In the genomic region with DNA sequence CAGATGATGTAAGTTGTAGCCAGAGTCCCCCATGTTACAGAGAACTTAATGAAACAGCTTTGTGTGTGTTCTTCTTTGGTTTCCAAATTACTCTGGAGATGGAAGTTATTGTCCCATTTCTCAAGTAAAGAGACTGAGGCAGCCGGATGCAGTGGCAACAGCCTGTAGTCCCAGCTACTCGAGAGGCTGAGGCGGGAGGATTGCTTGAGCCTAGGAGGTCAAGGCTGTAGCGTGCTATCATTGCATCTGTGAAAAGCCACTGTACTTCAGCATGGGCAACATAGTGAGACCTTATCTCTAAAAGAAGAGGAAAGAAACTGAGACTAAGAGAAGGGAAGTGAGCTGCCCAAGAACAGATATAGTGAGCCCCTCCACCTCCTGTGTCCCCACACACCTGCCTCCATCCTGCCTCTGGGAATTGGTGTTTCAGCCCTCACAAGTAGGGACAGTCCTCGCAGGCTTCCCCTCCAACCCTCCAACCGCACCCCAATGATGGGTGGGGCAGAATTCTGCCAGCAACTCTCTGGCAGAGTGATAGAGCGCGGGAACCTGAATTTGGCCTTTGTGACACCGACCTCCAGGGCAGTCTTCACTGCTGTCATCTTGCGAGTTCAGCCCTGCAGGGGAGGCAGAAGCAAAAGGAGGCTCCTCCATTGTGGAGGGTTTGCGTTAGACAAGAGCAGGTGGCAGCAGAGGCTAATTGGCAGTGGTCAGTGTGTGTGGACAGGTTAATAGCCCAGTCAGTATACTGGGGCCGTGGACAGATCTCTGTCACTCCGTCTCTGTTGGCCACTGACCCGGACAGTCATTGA, we compare ENCODE assay signal across 1 cellular context.
TF ChIP-seq lines count a peak whose summit lies in the region.

No MANE protein-coding gene starts in this region.

TF ChIP-seq in H1, 55 proteins besides CTCF, POLR2A, EP300 and RAD21:
- TF ChIP-seq SIX5 (IDR thresholded peaks at IDR 0.05; ENCODE audit: low read depth, low read length) = no peak
- TF ChIP-seq HDAC2 (IDR thresholded peaks at IDR 0.05; ENCODE audit: borderline replicate concordance in 1 of 2, low read depth in 2 of 2, low read length in 2 of 2) = no peak
- TF ChIP-seq CBX8 (IDR thresholded peaks at IDR 0.05; ENCODE audit: borderline replicate concordance, low read depth, low read length) = no peak
- TF ChIP-seq, protein P1, sequence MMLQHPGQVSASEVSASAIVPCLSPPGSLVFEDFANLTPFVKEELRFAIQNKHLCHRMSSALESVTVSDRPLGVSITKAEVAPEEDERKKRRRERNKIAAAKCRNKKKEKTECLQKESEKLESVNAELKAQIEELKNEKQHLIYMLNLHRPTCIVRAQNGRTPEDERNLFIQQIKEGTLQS (IDR thresholded peaks at IDR 0.05; ENCODE audit: insufficient read depth, low read depth, low read length) = no peak
- no peak for TF ChIP-seq HDAC6 (IDR thresholded peaks at IDR 0.05; ENCODE audit: low read depth, low read length)
- no peak for TF ChIP-seq POU5F1 (IDR thresholded peaks at IDR 0.05; ENCODE audit: low read depth, low read length)
- TF ChIP-seq GTF2F1 (IDR thresholded peaks at IDR 0.05; ENCODE audit: borderline replicate concordance, low read depth, low read length) = no peak
TF ChIP-seq in H1: peak in this region for 0.
